Comparison of ENCODE assay signal across 8 cellular contexts in genomic region chr5:177446184-177447065, GRCh38. TPM values are rescaled to one million over a fixed set of nuclear protein-coding genes. Genes with fewer than 3 reads are reported as not detected.
DNase-seq lines count a peak whose midpoint lies in the region; ATAC-seq, FAIRE-seq and TF ChIP-seq lines count a peak whose summit lies in the region.

Gene PRR7 (plus strand): TSS chr5:177446814. CDS start chr5:177455068, 8,254 bp downstream.

- H3K4me2 ChIP-seq in MM.1S (ENCODE audit: low read depth, low read length), result peak within 1 kb of the TSS; percentile 99

- TF ChIP-seq CTCF in GM12864 (IDR thresholded peaks at IDR 0.05; ENCODE audit: low read depth, low read length, missing control alignments), result no peak
- no peak for TF ChIP-seq CTCF in MM.1S (IDR thresholded peaks at IDR 0.05; ENCODE audit: low read length)
- TF ChIP-seq CTCF in body of pancreas (IDR thresholded peaks at IDR 0.05), result peak in 1 of 7 experiments; percentile 24
- peak in 1 of 5 experiments; percentile 29 for TF ChIP-seq CTCF in gastrocnemius medialis (IDR thresholded peaks at IDR 0.05 in 4 of 5, conservative IDR thresholded peaks at IDR 0.05 in 1 of 5)

- ATAC-seq in body of pancreas (peak; percentile 63), gastrocnemius medialis (peak; percentile 55 to 67), HG03457 (IDR thresholded peaks at IDR 0.05; ENCODE audit: unreplicated experiment) (no peak)

- H3K4me3 ChIP-seq in GM12864 (ENCODE audit: low read depth, low read length) (peak within 1 kb of the TSS; percentile 67), MM.1S (ENCODE audit: low read length) (peak within 1 kb of the TSS; percentile 70), body of pancreas (peak within 1 kb of the TSS in 1 of 2 donors; percentile 31), iPS-15b (ENCODE audit: low read depth, low read length) (peak within 1 kb of the TSS; percentile 82), gastrocnemius medialis (peak within 1 kb of the TSS; percentile 47 to 68 (median 54))

- H3K36me3 ChIP-seq in MM.1S (replicated peaks; ENCODE audit: insufficient read depth, low read length) (no peaks in the 10 kb centered on the region), body of pancreas (replicated peaks in 1 of 2; ENCODE audit: insufficient read depth in 1 of 2, low read depth in 2 of 2) (no peaks in the 10 kb centered on the region), iPS-15b (ENCODE audit: control insufficient read depth, insufficient read depth, low read length) (peaks cover 4% of the 10 kb centered on the region), gastrocnemius medialis (peaks cover 0 to 6% of the 10 kb centered on the region in 2 donors)

- H3K9me2 ChIP-seq in MM.1S (replicated peaks; ENCODE audit: insufficient read depth, low read length), result no peaks in the 10 kb centered on the region

- intact Hi-C loops in body of pancreas (cut with DNase I) (no loop called here), gastrocnemius medialis (cut with DNase I; ENCODE audit: low total_unique reads) (loop anchor here (2.0 kb wide), 1 partner anchor 20 kb away; the partner anchor contains the start of gene GRK6)

- H3K4me1 ChIP-seq in MM.1S (ENCODE audit: low read length), result peaks cover 36% of the 10 kb centered on the region
- H3K4me1 ChIP-seq in body of pancreas, result peaks cover 27% of the 10 kb centered on the region
- peaks cover 12% of the 10 kb centered on the region for H3K4me1 ChIP-seq in iPS-15b (ENCODE audit: control insufficient read depth, insufficient read depth, low read length)
- peaks cover 12 to 19% of the 10 kb centered on the region in 2 donors for H3K4me1 ChIP-seq in gastrocnemius medialis

- H3K27ac ChIP-seq in MM.1S (ENCODE audit: low read length), result peak within 1 kb of the TSS; percentile 59
- H3K27ac ChIP-seq in body of pancreas, result peak within 1 kb of the TSS in 3 of 4 donors; percentile 54 to 76 (median 56)
- H3K27ac ChIP-seq in gastrocnemius medialis, result no peak within 1 kb of the TSS

- no peak for FAIRE-seq in H54 (lab: Jason Lieb, UNC)

- H3K9ac ChIP-seq in MM.1S (ENCODE audit: low read length) (peak within 1 kb of the TSS; percentile 83), iPS-15b (ENCODE audit: low read depth, low read length) (peak within 1 kb of the TSS; percentile 79)

- no peaks in the 10 kb centered on the region for H4K20me1 ChIP-seq in MM.1S (ENCODE audit: insufficient read depth, low read length)

- no peaks in the 10 kb centered on the region for H3K79me2 ChIP-seq in MM.1S (ENCODE audit: low read length)

- H3K27me3 ChIP-seq in MM.1S (replicated peaks; ENCODE audit: insufficient read depth, low read length) (no peaks in the 10 kb centered on the region), body of pancreas (no peaks in the 10 kb centered on the region), iPS-15b (ENCODE audit: control insufficient read depth, insufficient read depth, low read length) (peaks cover 10% of the 10 kb centered on the region), gastrocnemius medialis (peaks cover 7 to 33% (median 21%) of the 10 kb centered on the region in 3 donors)

- H3K9me3 ChIP-seq in MM.1S (replicated peaks; ENCODE audit: insufficient read depth, low read length) (no peaks in the 10 kb centered on the region), body of pancreas (no peaks in the 10 kb centered on the region), iPS-15b (ENCODE audit: control insufficient read depth, insufficient read depth, low read length) (no peaks in the 10 kb centered on the region), gastrocnemius medialis (no peaks in the 10 kb centered on the region)

- TF ChIP-seq POLR2A in H54 (IDR thresholded peaks at IDR 0.05; ENCODE audit: low read depth, low read length) (peak; percentile 13), body of pancreas (IDR thresholded peaks at IDR 0.05) (peak in 1 of 3 donors; percentile 16), gastrocnemius medialis (IDR thresholded peaks at IDR 0.05) (peak in 1 of 2 donors; percentile 17)

- in situ Hi-C loops in gastrocnemius medialis (cut with MboI; ENCODE audit: low sequenced_read_pairs in 4 of 4), result loop anchor here in 1 of 4 donors (10.0 kb wide), 1 partner anchor 52 kb away; no protein-coding TSS in a partner anchor

- no peak for DNase-seq in GM12864 (ENCODE audit: low read depth)
- DNase-seq in H54 (ENCODE audit: insufficient read length, low spot score), result peak; percentile 80
- peak; percentile 77 for DNase-seq in MM.1S
- DNase-seq in T1000 (lab: John Stamatoyannopoulos, UW), result peak; percentile 45
- peak; percentile 51 to 74 (median 56) for DNase-seq in body of pancreas
- no peak for DNase-seq in gastrocnemius medialis

- no peak within 1 kb of the TSS for H2AFZ ChIP-seq in MM.1S (ENCODE audit: low read length)

- WGBS in body of pancreas, 2 donors, result 0% methylated on average over 12 to 75 of the region's 90 CpGs

- H3F3A ChIP-seq in MM.1S (ENCODE audit: insufficient read depth, low read length), result peaks cover 36% of the 10 kb centered on the region

RNA-seq across cellular contexts. Expression of gene PRR7, which starts in this region (rescaled TPM):
- total RNA-seq in body of pancreas, result 1 to 10 TPM in 1 of 2 donors, under 1 TPM in 1; 0.78 to 1.3 TPM
- 1 to 10 TPM in 2 of 4 donors, under 1 TPM in 1, not detected in 1; 0.63 to 2.0 (median 1.4) TPM for total RNA-seq in gastrocnemius medialis

Comparison
In these comparisons a context has a peak if more than half of its experiments do, and no peak if none do; other contexts are left out.
1. DNase-seq: peak in H54 (single experiment), MM.1S (single experiment), T1000 (single experiment) and body of pancreas (4 of 4); none in GM12864 (single experiment) and gastrocnemius medialis (0 of 2).
2. H3K27ac ChIP-seq: peak in MM.1S (single experiment) and body of pancreas (3 of 4); none in gastrocnemius medialis (0 of 4).